Comparison of ENCODE assay signal across 1 cellular context in the genomic region with DNA sequence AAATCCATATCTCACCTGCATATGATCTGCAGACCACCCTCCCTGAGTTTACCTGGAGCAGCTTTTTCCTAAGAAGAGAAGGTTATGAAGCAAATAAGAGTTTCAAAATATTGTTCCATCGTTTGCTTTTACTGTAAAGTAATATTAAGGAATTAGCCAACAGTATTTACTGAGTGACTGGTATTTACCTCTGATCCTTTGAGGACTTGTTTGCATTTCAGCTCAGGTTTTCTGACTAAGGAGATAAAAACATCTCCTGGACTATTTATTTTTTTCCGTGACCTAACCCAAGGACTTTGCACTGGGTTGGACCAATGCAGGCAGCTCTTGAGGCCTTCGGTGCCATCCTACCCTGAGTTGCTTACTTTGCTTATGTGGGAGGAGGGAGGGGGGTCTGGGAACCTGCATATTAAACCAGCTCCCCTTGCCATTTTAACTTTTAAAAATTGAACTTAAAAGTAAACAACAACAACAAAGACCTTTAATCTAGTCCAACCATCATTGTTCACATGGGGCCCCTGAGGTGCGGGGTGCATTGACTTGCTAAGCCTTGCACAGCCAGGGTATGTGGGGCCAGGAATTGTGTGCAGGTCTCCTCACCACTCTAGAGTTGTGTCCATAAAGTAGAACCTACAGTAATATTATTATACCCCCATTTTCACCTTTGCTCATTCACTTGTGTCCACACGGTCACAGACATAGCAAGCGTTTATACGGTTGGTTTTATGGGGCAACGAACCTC.
TF ChIP-seq lines count a peak whose summit lies in the region.

No MANE protein-coding gene starts in this region.

TF ChIP-seq in GM23338, 12 proteins besides CTCF, POLR2A, EP300 and RAD21 (continued from another document):
- TF ChIP-seq NANOG (IDR thresholded peaks at IDR 0.05; ENCODE audit: borderline replicate concordance) (no peak), POLR2AphosphoS5 (IDR thresholded peaks at IDR 0.05; ENCODE audit: low read depth) (no peak), EZH2 (IDR thresholded peaks at IDR 0.05; ENCODE audit: low read depth, unreplicated experiment) (no peak), EZH2phosphoT487 (IDR thresholded peaks at IDR 0.05; ENCODE audit: unreplicated experiment) (no peak), ZNF114 (CRISPR knock-in tag; IDR thresholded peaks at IDR 0.05) (no peak), CREB1 (CRISPR knock-in tag; IDR thresholded peaks at IDR 0.05; ENCODE audit: low read depth) (no peak)
- TF ChIP-seq, protein P1, sequence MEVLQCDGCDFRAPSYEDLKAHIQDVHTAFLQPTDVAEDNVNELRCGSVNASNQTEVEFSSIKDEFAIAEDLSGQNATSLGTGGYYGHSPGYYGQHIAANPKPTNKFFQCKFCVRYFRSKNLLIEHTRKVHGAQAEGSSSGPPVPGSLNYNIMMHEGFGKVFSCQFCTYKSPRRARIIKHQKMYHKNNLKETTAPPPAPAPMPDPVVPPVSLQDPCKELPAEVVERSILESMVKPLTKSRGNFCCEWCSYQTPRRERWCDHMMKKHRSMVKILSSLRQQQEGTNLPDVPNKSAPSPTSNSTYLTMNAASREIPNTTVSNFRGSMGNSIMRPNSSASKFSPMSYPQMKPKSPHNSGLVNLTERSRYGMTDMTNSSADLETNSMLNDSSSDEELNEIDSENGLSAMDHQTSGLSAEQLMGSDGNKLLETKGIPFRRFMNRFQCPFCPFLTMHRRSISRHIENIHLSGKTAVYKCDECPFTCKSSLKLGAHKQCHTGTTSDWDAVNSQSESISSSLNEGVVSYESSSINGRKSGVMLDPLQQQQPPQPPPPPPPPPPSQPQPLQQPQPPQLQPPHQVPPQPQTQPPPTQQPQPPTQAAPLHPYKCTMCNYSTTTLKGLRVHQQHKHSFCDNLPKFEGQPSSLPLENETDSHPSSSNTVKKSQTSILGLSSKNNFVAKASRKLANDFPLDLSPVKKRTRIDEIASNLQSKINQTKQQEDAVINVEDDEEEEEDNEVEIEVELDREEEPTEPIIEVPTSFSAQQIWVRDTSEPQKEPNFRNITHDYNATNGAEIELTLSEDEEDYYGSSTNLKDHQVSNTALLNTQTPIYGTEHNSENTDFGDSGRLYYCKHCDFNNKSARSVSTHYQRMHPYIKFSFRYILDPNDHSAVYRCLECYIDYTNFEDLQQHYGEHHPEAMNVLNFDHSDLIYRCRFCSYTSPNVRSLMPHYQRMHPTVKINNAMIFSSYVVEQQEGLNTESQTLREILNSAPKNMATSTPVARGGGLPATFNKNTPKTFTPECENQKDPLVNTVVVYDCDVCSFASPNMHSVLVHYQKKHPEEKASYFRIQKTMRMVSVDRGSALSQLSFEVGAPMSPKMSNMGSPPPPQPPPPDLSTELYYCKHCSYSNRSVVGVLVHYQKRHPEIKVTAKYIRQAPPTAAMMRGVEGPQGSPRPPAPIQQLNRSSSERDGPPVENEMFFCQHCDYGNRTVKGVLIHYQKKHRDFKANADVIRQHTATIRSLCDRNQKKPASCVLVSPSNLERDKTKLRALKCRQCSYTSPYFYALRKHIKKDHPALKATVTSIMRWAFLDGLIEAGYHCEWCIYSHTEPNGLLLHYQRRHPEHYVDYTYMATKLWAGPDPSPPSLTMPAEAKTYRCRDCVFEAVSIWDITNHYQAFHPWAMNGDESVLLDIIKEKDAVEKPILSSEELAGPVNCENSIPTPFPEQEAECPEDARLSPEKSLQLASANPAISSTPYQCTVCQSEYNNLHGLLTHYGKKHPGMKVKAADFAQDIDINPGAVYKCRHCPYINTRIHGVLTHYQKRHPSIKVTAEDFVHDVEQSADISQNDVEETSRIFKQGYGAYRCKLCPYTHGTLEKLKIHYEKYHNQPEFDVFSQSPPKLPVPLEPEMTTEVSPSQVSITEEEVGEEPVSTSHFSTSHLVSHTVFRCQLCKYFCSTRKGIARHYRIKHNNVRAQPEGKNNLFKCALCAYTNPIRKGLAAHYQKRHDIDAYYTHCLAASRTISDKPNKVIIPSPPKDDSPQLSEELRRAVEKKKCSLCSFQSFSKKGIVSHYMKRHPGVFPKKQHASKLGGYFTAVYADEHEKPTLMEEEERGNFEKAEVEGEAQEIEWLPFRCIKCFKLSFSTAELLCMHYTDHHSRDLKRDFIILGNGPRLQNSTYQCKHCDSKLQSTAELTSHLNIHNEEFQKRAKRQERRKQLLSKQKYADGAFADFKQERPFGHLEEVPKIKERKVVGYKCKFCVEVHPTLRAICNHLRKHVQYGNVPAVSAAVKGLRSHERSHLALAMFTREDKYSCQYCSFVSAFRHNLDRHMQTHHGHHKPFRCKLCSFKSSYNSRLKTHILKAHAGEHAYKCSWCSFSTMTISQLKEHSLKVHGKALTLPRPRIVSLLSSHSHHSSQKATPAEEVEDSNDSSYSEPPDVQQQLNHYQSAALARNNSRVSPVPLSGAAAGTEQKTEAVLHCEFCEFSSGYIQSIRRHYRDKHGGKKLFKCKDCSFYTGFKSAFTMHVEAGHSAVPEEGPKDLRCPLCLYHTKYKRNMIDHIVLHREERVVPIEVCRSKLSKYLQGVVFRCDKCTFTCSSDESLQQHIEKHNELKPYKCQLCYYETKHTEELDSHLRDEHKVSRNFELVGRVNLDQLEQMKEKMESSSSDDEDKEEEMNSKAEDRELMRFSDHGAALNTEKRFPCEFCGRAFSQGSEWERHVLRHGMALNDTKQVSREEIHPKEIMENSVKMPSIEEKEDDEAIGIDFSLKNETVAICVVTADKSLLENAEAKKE (CRISPR knock-in tag; IDR thresholded peaks at IDR 0.05) = no peak
- TF ChIP-seq, protein P2, sequence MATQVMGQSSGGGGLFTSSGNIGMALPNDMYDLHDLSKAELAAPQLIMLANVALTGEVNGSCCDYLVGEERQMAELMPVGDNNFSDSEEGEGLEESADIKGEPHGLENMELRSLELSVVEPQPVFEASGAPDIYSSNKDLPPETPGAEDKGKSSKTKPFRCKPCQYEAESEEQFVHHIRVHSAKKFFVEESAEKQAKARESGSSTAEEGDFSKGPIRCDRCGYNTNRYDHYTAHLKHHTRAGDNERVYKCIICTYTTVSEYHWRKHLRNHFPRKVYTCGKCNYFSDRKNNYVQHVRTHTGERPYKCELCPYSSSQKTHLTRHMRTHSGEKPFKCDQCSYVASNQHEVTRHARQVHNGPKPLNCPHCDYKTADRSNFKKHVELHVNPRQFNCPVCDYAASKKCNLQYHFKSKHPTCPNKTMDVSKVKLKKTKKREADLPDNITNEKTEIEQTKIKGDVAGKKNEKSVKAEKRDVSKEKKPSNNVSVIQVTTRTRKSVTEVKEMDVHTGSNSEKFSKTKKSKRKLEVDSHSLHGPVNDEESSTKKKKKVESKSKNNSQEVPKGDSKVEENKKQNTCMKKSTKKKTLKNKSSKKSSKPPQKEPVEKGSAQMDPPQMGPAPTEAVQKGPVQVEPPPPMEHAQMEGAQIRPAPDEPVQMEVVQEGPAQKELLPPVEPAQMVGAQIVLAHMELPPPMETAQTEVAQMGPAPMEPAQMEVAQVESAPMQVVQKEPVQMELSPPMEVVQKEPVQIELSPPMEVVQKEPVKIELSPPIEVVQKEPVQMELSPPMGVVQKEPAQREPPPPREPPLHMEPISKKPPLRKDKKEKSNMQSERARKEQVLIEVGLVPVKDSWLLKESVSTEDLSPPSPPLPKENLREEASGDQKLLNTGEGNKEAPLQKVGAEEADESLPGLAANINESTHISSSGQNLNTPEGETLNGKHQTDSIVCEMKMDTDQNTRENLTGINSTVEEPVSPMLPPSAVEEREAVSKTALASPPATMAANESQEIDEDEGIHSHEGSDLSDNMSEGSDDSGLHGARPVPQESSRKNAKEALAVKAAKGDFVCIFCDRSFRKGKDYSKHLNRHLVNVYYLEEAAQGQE (IDR thresholded peaks at IDR 0.05; ENCODE audit: unreplicated experiment) = no peak
